ENCODE assay signal across 8 cellular contexts in genomic region chr19:18682807-18683108, GRCh38. TPM values are rescaled to one million over a fixed set of nuclear protein-coding genes. Genes with fewer than 3 reads are reported as not detected.
DNase-seq lines count a peak whose midpoint lies in the region; ATAC-seq and TF ChIP-seq lines count a peak whose summit lies in the region.

No MANE protein-coding gene starts in this region.

- H3K9me3 Mint-ChIP-seq in endodermal cell (no peaks in the 10 kb centered on the region), osteocyte (ENCODE audit: unreplicated experiment) (no peaks in the 10 kb centered on the region)

- H3K36me3 ChIP-seq in ES-I3 (ENCODE audit: insufficient read depth, low read length) (no peaks in the 10 kb centered on the region), OCI-LY7 (ENCODE audit: insufficient read depth, low read length) (no peaks in the 10 kb centered on the region), endodermal cell (ENCODE audit: control insufficient read depth, insufficient read depth, low read length) (no peaks in the 10 kb centered on the region)

- H3K4me1 ChIP-seq in ES-I3 (ENCODE audit: insufficient read depth, low read length) (peaks cover 8% of the 10 kb centered on the region), OCI-LY7 (ENCODE audit: insufficient read depth, low read length, poor library complexity, severe bottlenecking) (peaks cover 23% of the 10 kb centered on the region), endodermal cell (ENCODE audit: control insufficient read depth, insufficient read depth, low read length) (peaks cover 3% of the 10 kb centered on the region)

- H3K36me3 Mint-ChIP-seq in endodermal cell (ENCODE audit: low read depth), result no peaks in the 10 kb centered on the region
- H3K36me3 Mint-ChIP-seq in osteocyte (ENCODE audit: unreplicated experiment), result no peaks in the 10 kb centered on the region

- H3K4me3 ChIP-seq in OCI-LY7 (ENCODE audit: low read depth, low read length, poor library complexity, severe bottlenecking) (peak overlapping the region; percentile 73), endodermal cell (ENCODE audit: low read length) (peak overlapping the region; percentile 91)

- H3K27me3 Mint-ChIP-seq in endodermal cell (ENCODE audit: insufficient read depth), result peaks cover 3% of the 10 kb centered on the region
- no peaks in the 10 kb centered on the region for H3K27me3 Mint-ChIP-seq in osteocyte (ENCODE audit: unreplicated experiment)

- intact Hi-C loops in OCI-LY7 (cut with micrococcal nuclease; ENCODE audit: unreplicated experiment), result loop anchor here (5.0 kb wide), 1 partner anchor 150 kb away; the partner anchor contains the start of gene UPF1

- no peaks in the 10 kb centered on the region for H3K9me2 ChIP-seq in OCI-LY7 (ENCODE audit: insufficient read depth, low read length)

- peak overlapping the region; percentile 93 for H3K4me2 ChIP-seq in OCI-LY7 (ENCODE audit: low read length)

- no peaks in the 10 kb centered on the region for H3K27me3 ChIP-seq in endodermal cell (ENCODE audit: control insufficient read depth, insufficient read depth, low read length, poor library complexity, severe bottlenecking)

- WGBS in endodermal cell (ENCODE audit: insufficient coverage in 1 of 2, insufficient read length in 1 of 2), 2 experiments, result 77 to 81% methylated on average over 6 to 8 of the region's 8 CpGs

- H3K9ac ChIP-seq in ES-I3 (ENCODE audit: low read depth, low read length) (peak overlapping the region; percentile 50), endodermal cell (ENCODE audit: extremely low read depth, low read length, poor library complexity, severe bottlenecking) (no peak overlapping the region)

- ATAC-seq in HG02840 (IDR thresholded peaks at IDR 0.05; ENCODE audit: low FRiP score, unreplicated experiment), result no peak

- CTCF ChIA-PET in OCI-LY7 (lab: Charles Lee; ENCODE audit: unreplicated experiment), result interaction anchor here (0.6 to 1.0 kb wide), 2 partner anchors 63 to 85 kb away, joined by 3 to 4 read pairs; no protein-coding TSS in a partner anchor

- TF ChIP-seq CTCF in OCI-LY7 (conservative IDR thresholded peaks at IDR 0.05; ENCODE audit: low read length), result no peak
- TF ChIP-seq CTCF in endodermal cell (conservative IDR thresholded peaks at IDR 0.05), result no peak
- no peak for TF ChIP-seq CTCF in osteocyte (IDR thresholded peaks at IDR 0.05)

- H3K4me3 Mint-ChIP-seq in endodermal cell, result peak overlapping the region; percentile 75
- H3K4me3 Mint-ChIP-seq in osteocyte (ENCODE audit: unreplicated experiment), result peak overlapping the region; percentile 79

- BruUV-seq in OCI-LY7 (replicated peaks; lab: Mats Ljungman, UMichigan), result no TSS peak

- H3K9me3 ChIP-seq in ES-I3 (ENCODE audit: control insufficient read depth, insufficient read depth, low read length) (no peaks in the 10 kb centered on the region), OCI-LY7 (ENCODE audit: low read length) (no peaks in the 10 kb centered on the region), endodermal cell (ENCODE audit: control insufficient read depth, low read length) (no peaks in the 10 kb centered on the region)

- H2AFZ ChIP-seq in OCI-LY7 (ENCODE audit: low read length), result peak overlapping the region; percentile 97

- H3K27ac ChIP-seq in OCI-LY7 (ENCODE audit: low read depth, low read length, poor library complexity, severe bottlenecking) (no peak overlapping the region), endodermal cell (ENCODE audit: low read depth, low read length) (no peak overlapping the region)

- DNase-seq in OCI-LY7 (ENCODE audit: low spot score) (no peak), endodermal cell (no peak), osteocyte (ENCODE audit: extremely low spot score, unreplicated experiment) (no peak), NCI-H187 treated with DMSO at 0.1 percent for 48 hours (lab: John Stamatoyannopoulos, UW) (no peak), GM19238 (ENCODE audit: insufficient read length, low spot score) (no peak)
- DNase-seq in activated CD4-positive, alpha-beta T cell treated with anti-CD3 and anti-CD28 coated beads for 48 hours, result no peak

- H3K27ac Mint-ChIP-seq in endodermal cell (peak overlapping the region; percentile 38), osteocyte (ENCODE audit: unreplicated experiment) (peak overlapping the region; percentile 83)

- POLR2A ChIA-PET in OCI-LY7 (lab: Charles Lee), result interaction anchor here (0.5 to 1.3 kb wide), 5 partner anchors 17 to 201 kb away, joined by 3 to 4 read pairs (median 4); partner anchors contain the start of gene REX1BD

- peaks cover 8% of the 10 kb centered on the region for H3K4me1 Mint-ChIP-seq in endodermal cell
- peaks cover 24% of the 10 kb centered on the region for H3K4me1 Mint-ChIP-seq in osteocyte (ENCODE audit: unreplicated experiment)

- no peaks in the 10 kb centered on the region for H4K20me1 ChIP-seq in OCI-LY7 (ENCODE audit: insufficient read depth, low read length)

- peaks cover 5% of the 10 kb centered on the region; the same call in 1 of the 2 replicates for H3K79me2 ChIP-seq in OCI-LY7 (ENCODE audit: insufficient read depth, low read depth, low read length)

RNA-seq across cellular contexts. Expression of gene CRTC1, which starts 0.7 kb away (rescaled TPM):
- total RNA-seq in OCI-LY7 (2014; rRNA removed; shearing (Covaris generic)), result 3.4 and 4.1 TPM in 2 replicates
- total RNA-seq in OCI-LY7 (2022) (10.0 and 10.3 TPM in 2 replicates), endodermal cell (10 to 100 TPM; 26.6 to 29.7 TPM), osteocyte (24.0 and 25.7 TPM in 2 replicates)
- 20.4 TPM for polyA plus RNA-seq in endodermal cell (2013, experiment 1 of 2)
- polyA plus RNA-seq in endodermal cell (2013, experiment 2 of 2), result 17.5 TPM

RNA-seq across cellular contexts. Expression of gene KLHL26, which starts 45.9 kb away (rescaled TPM):
- 0.75 and 1.0 TPM in 2 replicates for total RNA-seq in OCI-LY7 (2014; rRNA removed; shearing (Covaris generic))
- total RNA-seq in OCI-LY7 (2022), result 7.9 and 8.9 TPM in 2 replicates
- 10 to 100 TPM in 1 of 2 donors, 1 to 10 TPM in 1; 9.4 to 11.2 TPM for total RNA-seq in endodermal cell
- 5.7 TPM for polyA plus RNA-seq in endodermal cell (2013, experiment 1 of 2)
- polyA plus RNA-seq in endodermal cell (2013, experiment 2 of 2), result 5.3 TPM
- 12.4 and 13.2 TPM in 2 replicates for total RNA-seq in osteocyte
